Comparison of ENCODE assay signal across 10 cellular contexts in genomic region chr17:78384479-78385175, GRCh38. TPM values are rescaled to one million over a fixed set of nuclear protein-coding genes. Genes with fewer than 3 reads are reported as not detected.
A peak's percentile ranks its signal among the peaks of the same experiment; 100 is the strongest.
DNase-seq lines count a peak whose midpoint lies in the region; ATAC-seq, FAIRE-seq and TF ChIP-seq lines count a peak whose summit lies in the region.
"Had no signal": no experiment of that assay in that cellular context is flagged by ENCODE, and none has a peak within 500 bp of the region (broad histone marks: within the 10 kb centered on the region; RNA-seq: fewer than 3 reads in every experiment).

No MANE protein-coding gene starts in this region.

- H3K4me3 ChIP-seq in keratinocyte (ENCODE audit: control insufficient read depth in 2 of 3, extremely low read depth in 1 of 3, insufficient read depth in 2 of 3, low read depth in 1 of 3, low read length in 3 of 3) = no peak overlapping the region

- peak overlapping the region; percentile 24 for H3K9ac ChIP-seq in keratinocyte (ENCODE audit: control insufficient read depth, extremely low read depth, insufficient read depth, low read length)

- H3K36me3 Mint-ChIP-seq in type B pancreatic cell = peaks cover 10% of the 10 kb centered on the region

- no peak for FAIRE-seq in keratinocyte (lab: Jason Lieb, UNC)
- FAIRE-seq: urothelium cell line had no signal

- peaks cover 53% of the 10 kb centered on the region for H3K4me1 Mint-ChIP-seq in type B pancreatic cell (ENCODE audit: unreplicated experiment)

- ATAC-seq in GM21367 (IDR thresholded peaks at IDR 0.05; ENCODE audit: unreplicated experiment) = no peak
- ATAC-seq in HG03378 (IDR thresholded peaks at IDR 0.05; ENCODE audit: unreplicated experiment) = no peak

- no peaks in the 10 kb centered on the region for H3K27me3 ChIP-seq in keratinocyte (ENCODE audit: control insufficient read depth, extremely low read depth, insufficient read depth, low read length)

- H3K4me3 Mint-ChIP-seq in type B pancreatic cell = no peak overlapping the region

- peak overlapping the region; percentile 64 for H3K27ac ChIP-seq in keratinocyte (ENCODE audit: control insufficient read depth, insufficient read depth, low read length)

- peaks cover 42% of the 10 kb centered on the region for H3K4me1 ChIP-seq in keratinocyte (ENCODE audit: control insufficient read depth, extremely low read depth, insufficient read depth, low read length)

- peaks cover 21% of the 10 kb centered on the region for H4K20me1 ChIP-seq in keratinocyte (ENCODE audit: control insufficient read depth, extremely low read depth, insufficient read depth, low read length)

- dilution Hi-C loops in keratinocyte (cut with MboI; ENCODE audit: extremely low pct_ligation_motif_present, low sequenced_read_pairs) = no loop called here

- no peak overlapping the region for H2AFZ ChIP-seq in keratinocyte (ENCODE audit: control insufficient read depth, low read length)

- TF ChIP-seq CTCF in keratinocyte (optimal IDR thresholded peaks at IDR 0.05 in 1 of 3, IDR thresholded peaks at IDR 0.05 in 1 of 3, conservative IDR thresholded peaks at IDR 0.05 in 1 of 3; ENCODE audit: extremely low read depth in 1 of 3, insufficient read depth in 2 of 3, low read length in 3 of 3) (no peak), type B pancreatic cell (conservative IDR thresholded peaks at IDR 0.05) (no peak)

- peak overlapping the region; percentile 80 for H3K4me2 ChIP-seq in keratinocyte (ENCODE audit: control insufficient read depth, extremely low read depth, insufficient read depth, low read depth, low read length)

- DNase-seq in activated naive CD4-positive, alpha-beta T cell treated with Interleukin-2 at 50 U/mL for 16 hours = peak; percentile 24
- DNase-seq in activated naive CD4-positive, alpha-beta T cell treated with anti-CD3 and anti-CD28 coated beads, Interleukin-2, amount 50 U/mL, for 16 hours = no peak
- DNase-seq in activated T-cell treated with anti-CD3 and anti-CD28 coated beads, Interleukin-2, amount 50 U/mL, for 48 hours = peak; percentile 56 to 57
- no peak for DNase-seq in keratinocyte (ENCODE audit: low read depth, low spot score)
- DNase-seq in type B pancreatic cell (ENCODE audit: extremely low spot score, unreplicated experiment) = no peak
- DNase-seq in SKM-1 treated with dmso at 0.1 percent for 144 hours (lab: John Stamatoyannopoulos, UW; ENCODE audit: unreplicated experiment) = no peak

- no peaks in the 10 kb centered on the region for H3K9me3 ChIP-seq in keratinocyte (ENCODE audit: control insufficient read depth, low read depth, low read length)

- peaks cover 5 to 8% of the 10 kb centered on the region in 2 experiments for H3K36me3 ChIP-seq in keratinocyte (ENCODE audit: control insufficient read depth in 2 of 2, extremely low read depth in 1 of 2, insufficient read depth in 2 of 2, low read length in 2 of 2)

- peaks cover 92% of the 10 kb centered on the region for H3K79me2 ChIP-seq in keratinocyte (ENCODE audit: control insufficient read depth, insufficient read depth, low read length)

- H3K9me1 ChIP-seq in keratinocyte (ENCODE audit: control insufficient read depth, extremely low read depth, insufficient read depth, low read length) = peaks cover 11% of the 10 kb centered on the region

- H3K9me3 Mint-ChIP-seq in type B pancreatic cell = no peaks in the 10 kb centered on the region
- H3K9me3 Mint-ChIP-seq: brain had no signal

- H3K27me3 Mint-ChIP-seq in type B pancreatic cell = no peaks in the 10 kb centered on the region
- H3K27me3 Mint-ChIP-seq: brain had no signal

- H3K27ac Mint-ChIP-seq in type B pancreatic cell = peak overlapping the region; percentile 77

RNA-seq across cellular contexts. Expression of gene PGS1, which starts 6.2 kb away (rescaled TPM):
- 18.4 to 21.1 TPM (median 19.6 TPM) in 3 replicates for polyA plus RNA-seq in keratinocyte
- 4.4 TPM for polyA plus RNA-seq in keratinocyte (2011; ENCODE audit: low read depth)
- polyA plus RNA-seq in keratinocyte (2011; cell fraction: cytosol; rRNA removed) = 9.7 and 12.4 TPM in 2 replicates
- polyA plus RNA-seq in keratinocyte (2011; cell fraction: nucleus; rRNA removed) = 57.5 and 59.6 TPM in 2 replicates
- 13.5 TPM in 2 replicates for polyA plus RNA-seq in keratinocyte (2012; ENCODE audit: low replicate concordance)
- 19.8 to 30.5 TPM (median 23.7 TPM) in 3 replicates for polyA minus RNA-seq in keratinocyte
- 16.9 TPM for polyA minus RNA-seq in keratinocyte (2011; cell fraction: cytosol; rRNA and poly(A)+ RNA removed)
- polyA minus RNA-seq in keratinocyte (2011; cell fraction: nucleus; rRNA and poly(A)+ RNA removed) = 21.7 and 29.6 TPM in 2 replicates
- total RNA-seq in type B pancreatic cell (ENCODE audit: low replicate concordance) = 44.7 and 54.8 TPM in 2 replicates

RNA-seq across cellular contexts. Expression of gene SOCS3, which starts 24.8 kb away (rescaled TPM):
- 2.7 to 16.5 TPM (median 9.4 TPM) in 3 replicates for polyA plus RNA-seq in keratinocyte
- 0.62 TPM for polyA plus RNA-seq in keratinocyte (2011; ENCODE audit: low read depth)
- 5.3 and 9.8 TPM in 2 replicates for polyA plus RNA-seq in keratinocyte (2011; cell fraction: cytosol; rRNA removed)
- polyA plus RNA-seq in keratinocyte (2011; cell fraction: nucleus; rRNA removed) = 42.9 and 46.8 TPM in 2 replicates
- 1.8 and 2.4 TPM in 2 replicates for polyA plus RNA-seq in keratinocyte (2012; ENCODE audit: low replicate concordance)
- 2.3 to 8.1 TPM (median 4.7 TPM) in 3 replicates for polyA minus RNA-seq in keratinocyte
- polyA minus RNA-seq in keratinocyte (2011; cell fraction: cytosol; rRNA and poly(A)+ RNA removed) = 13.0 TPM
- polyA minus RNA-seq in keratinocyte (2011; cell fraction: nucleus; rRNA and poly(A)+ RNA removed) = 28.2 and 31.1 TPM in 2 replicates
- total RNA-seq in type B pancreatic cell (ENCODE audit: low replicate concordance) = 16.9 and 21.1 TPM in 2 replicates

Comparison
In these comparisons a context has a peak if more than half of its experiments do, and no peak if none do; other contexts are left out.
1. DNase-seq: peak in activated naive CD4-positive, alpha-beta T cell treated with Interleukin-2 at 50 U/mL for 16 hours (single experiment) and activated T-cell treated with anti-CD3 and anti-CD28 coated beads, Interleukin-2, amount 50 U/mL, for 48 hours (2 of 2); none in activated naive CD4-positive, alpha-beta T cell treated with anti-CD3 and anti-CD28 coated beads, Interleukin-2, amount 50 U/mL, for 16 hours (single experiment), keratinocyte (single experiment), type B pancreatic cell (single experiment) and SKM-1 treated with dmso at 0.1 percent for 144 hours (single experiment).